Comparison of ENCODE assay signal across 18 cellular contexts in genomic region chr1:11502516-11502915, GRCh38. TPM values are rescaled to one million over a fixed set of nuclear protein-coding genes. Genes with fewer than 3 reads are reported as not detected.
DNase-seq lines count a peak whose midpoint lies in the region; ATAC-seq and TF ChIP-seq lines count a peak whose summit lies in the region.
"Had no signal": no experiment of that assay in that cellular context is flagged by ENCODE, and none has a peak within 500 bp of the region (broad histone marks: within the 10 kb centered on the region; RNA-seq: fewer than 3 reads in every experiment).

No MANE protein-coding gene starts in this region.

- BruUV-seq in mammary epithelial cell (replicated peaks; lab: Mats Ljungman, UMichigan), result no TSS peak

- H3K9ac ChIP-seq in neuronal stem cell (ENCODE audit: low read depth, low read length, poor library complexity) (no peak overlapping the region), mammary epithelial cell (ENCODE audit: insufficient read depth, low read length) (no peak overlapping the region)
- H3K9ac ChIP-seq: BLaER1, GM23248 had no signal

- H3K36me3 Mint-ChIP-seq in activated T-cell treated with anti-CD3 and anti-CD28 coated beads, Interleukin-2, amount 50 U/mL, for 24 hours (ENCODE audit: low read depth), result peaks cover 9% of the 10 kb centered on the region
- peaks cover 9 to 18% of the 10 kb centered on the region in 2 donors for H3K36me3 Mint-ChIP-seq in activated T-cell treated with anti-CD3 and anti-CD28 coated beads, Interleukin-2, amount 50 U/mL, for 72 hours (ENCODE audit: insufficient read depth in 2 of 2)
- H3K36me3 Mint-ChIP-seq in WTC11, result peaks cover 55% of the 10 kb centered on the region

- no peak overlapping the region for H2BK15ac ChIP-seq in neuronal stem cell (ENCODE audit: low read length)

- H3K27me3 Mint-ChIP-seq in activated T-cell treated with anti-CD3 and anti-CD28 coated beads, Interleukin-2, amount 50 U/mL, for 24 hours, result peaks cover 31% of the 10 kb centered on the region
- peaks cover 27% of the 10 kb centered on the region for H3K27me3 Mint-ChIP-seq in activated T-cell treated with anti-CD3 and anti-CD28 coated beads, Interleukin-2, amount 50 U/mL, for 72 hours (ENCODE audit: low read depth)
- H3K27me3 Mint-ChIP-seq in WTC11 (ENCODE audit: low read depth), result peaks cover 7% of the 10 kb centered on the region; the same call in 1 of the 2 replicates

- peak; percentile 15 for DNase-seq in activated T-cell treated with anti-CD3 and anti-CD28 coated beads, Interleukin-2, amount 50 U/mL, for 24 hours
- no peak for DNase-seq in activated T-cell treated with anti-CD3 and anti-CD28 coated beads, Interleukin-2, amount 50 U/mL, for 72 hours
- peak; percentile 5 for DNase-seq in WTC11 (ENCODE audit: low spot score)
- no peak for DNase-seq in neuronal stem cell (ENCODE audit: low spot score)
- DNase-seq in sigmoid colon, result peak; percentile 34
- no peak for DNase-seq in mammary epithelial cell
- DNase-seq in HUDEP-2 (lab: John Stamatoyannopoulos, UW; ENCODE audit: unreplicated experiment in 76 of 76), result no peak
- DNase-seq: 8988T; Calu3; CD8-positive, alpha-beta T cell; DMS79 treated with DMSO at 0.1 percent for 48 hours; GF-D8; GM23248; IMR-90 had no signal

- no peaks in the 10 kb centered on the region for H3K4me1 Mint-ChIP-seq in activated T-cell treated with anti-CD3 and anti-CD28 coated beads, Interleukin-2, amount 50 U/mL, for 24 hours (ENCODE audit: low read depth)
- H3K4me1 Mint-ChIP-seq in activated T-cell treated with anti-CD3 and anti-CD28 coated beads, Interleukin-2, amount 50 U/mL, for 72 hours (ENCODE audit: low read depth), result no peaks in the 10 kb centered on the region
- H3K4me1 Mint-ChIP-seq in WTC11, result peaks cover 33% of the 10 kb centered on the region

- dilution Hi-C loops in mammary epithelial cell (cut with HindIII; ENCODE audit: low sequenced_read_pairs), result no loop called here

- H3K4me1 ChIP-seq in neuronal stem cell (ENCODE audit: control insufficient read depth in 2 of 2, insufficient read depth in 1 of 2, low read depth in 1 of 2, low read length in 2 of 2) (peaks cover 12 to 27% of the 10 kb centered on the region in 2 donors), sigmoid colon (no peaks in the 10 kb centered on the region), mammary epithelial cell (ENCODE audit: insufficient read depth, low read length) (no peaks in the 10 kb centered on the region)
- H3K4me1 ChIP-seq: BLaER1, HAP-1 had no signal

- intact Hi-C loops in sigmoid colon (cut with DNase I), result no loop called here
- intact Hi-C loops in mammary epithelial cell (cut with micrococcal nuclease), result no loop called here

- ATAC-seq in activated T-cell treated with anti-CD3 and anti-CD28 coated beads, Interleukin-2, amount 50 U/mL, for 72 hours (replicated peaks in 1 of 2), result no peak
- ATAC-seq in WTC11 (no peak), GM21526 (IDR thresholded peaks at IDR 0.05; ENCODE audit: low FRiP score, unreplicated experiment) (no peak)
- ATAC-seq: CD8-positive, alpha-beta T cell had no signal

- no peak overlapping the region for H3K27ac Mint-ChIP-seq in activated T-cell treated with anti-CD3 and anti-CD28 coated beads, Interleukin-2, amount 50 U/mL, for 24 hours
- H3K27ac Mint-ChIP-seq in activated T-cell treated with anti-CD3 and anti-CD28 coated beads, Interleukin-2, amount 50 U/mL, for 72 hours, result no peak overlapping the region
- no peak overlapping the region for H3K27ac Mint-ChIP-seq in WTC11
- H3K27ac Mint-ChIP-seq: CD8-positive, alpha-beta T cell had no signal

- TF ChIP-seq EP300 in sigmoid colon (IDR thresholded peaks at IDR 0.05), result no peak

- H3K23ac ChIP-seq in neuronal stem cell (ENCODE audit: low read depth, low read length, poor library complexity), result no peak overlapping the region

- no peak overlapping the region for H2BK120ac ChIP-seq in neuronal stem cell (ENCODE audit: low read depth, low read length)

- TF ChIP-seq CTCF in WTC11 (IDR thresholded peaks at IDR 0.05), result no peak
- no peak for TF ChIP-seq CTCF in sigmoid colon (IDR thresholded peaks at IDR 0.05)
- TF ChIP-seq CTCF in mammary epithelial cell (conservative IDR thresholded peaks at IDR 0.05 in 1 of 2, IDR thresholded peaks at IDR 0.05 in 1 of 2; ENCODE audit: extremely low read depth in 1 of 2, insufficient read depth in 1 of 2, low read depth in 1 of 2, low read length in 2 of 2), result no peak

- H2BK12ac ChIP-seq in neuronal stem cell (ENCODE audit: low read length), result peak overlapping the region; percentile 36

- H2BK5ac ChIP-seq in neuronal stem cell (ENCODE audit: low read length), result peak overlapping the region; percentile 71

- peak overlapping the region; percentile 97 for H2AK5ac ChIP-seq in neuronal stem cell (ENCODE audit: low read depth, low read length)

- WGBS in neuronal stem cell (ENCODE audit: extremely low coverage in 2 of 2, insufficient read length in 2 of 2, insufficient replicate concordance in 1 of 2), 2 donors, result no CpG with 5 or more reads among the region's 5 CpGs
- WGBS in sigmoid colon, 2 donors, result 84 to 94% methylated on average over 5 of the region's 5 CpGs
- 80% methylated on average over 5 of the region's 5 CpGs for WGBS in mammary epithelial cell (ENCODE audit: low coverage, missing lambda C conversion rate)

- H3K14ac ChIP-seq in neuronal stem cell (ENCODE audit: low read length), result no peak overlapping the region

- H3K36me3 ChIP-seq in neuronal stem cell (replicated peaks in 1 of 2; ENCODE audit: control insufficient read depth in 2 of 2, insufficient read depth in 2 of 2, low read length in 2 of 2) (peaks cover 0 to 12% of the 10 kb centered on the region in 2 donors), sigmoid colon (no peaks in the 10 kb centered on the region), mammary epithelial cell (ENCODE audit: insufficient read depth, low read length) (no peaks in the 10 kb centered on the region)
- H3K36me3 ChIP-seq: HAP-1 had no signal

- POLR2A ChIA-PET in WTC11 (lab: Charles Lee), result no interaction called here

- H3K79me1 ChIP-seq in neuronal stem cell (ENCODE audit: low read depth, low read length), result no peaks in the 10 kb centered on the region

- H4K8ac ChIP-seq in neuronal stem cell (ENCODE audit: low read depth, low read length), result no peak overlapping the region

- H3K4me2 ChIP-seq in neuronal stem cell (ENCODE audit: insufficient read depth, low read length, poor library complexity, severe bottlenecking) (no peak overlapping the region), mammary epithelial cell (ENCODE audit: insufficient read depth, low read depth, low read length) (no peak overlapping the region)
- H3K4me2 ChIP-seq: BLaER1 had no signal

- in situ Hi-C loops in mammary epithelial cell (cut with MboI; ENCODE audit: low sequenced_read_pairs in 2 of 2), result no loop called here

- H4K91ac ChIP-seq in neuronal stem cell (ENCODE audit: low read depth, low read length, poor library complexity), result no peak overlapping the region

- H3K4ac ChIP-seq in neuronal stem cell (ENCODE audit: low read length), result no peak overlapping the region

- H3K9me3 ChIP-seq in neuronal stem cell (replicated peaks in 1 of 2; ENCODE audit: control insufficient read depth in 2 of 2, insufficient read depth in 1 of 2, low read depth in 1 of 2, low read length in 2 of 2) (peaks cover 21 to 37% of the 10 kb centered on the region in 2 donors), sigmoid colon (peaks cover 0 to 25% (median 20%) of the 10 kb centered on the region in 4 donors), mammary epithelial cell (replicated peaks; ENCODE audit: insufficient read depth, low read length) (peaks cover 33% of the 10 kb centered on the region)
- H3K9me3 ChIP-seq: HAP-1 had no signal

- H3K79me2 ChIP-seq in mammary epithelial cell (ENCODE audit: insufficient read depth, low read length), result no peaks in the 10 kb centered on the region

- no peak for TF ChIP-seq POLR2A in sigmoid colon (IDR thresholded peaks at IDR 0.05)

- H3K9me3 Mint-ChIP-seq in activated T-cell treated with anti-CD3 and anti-CD28 coated beads, Interleukin-2, amount 50 U/mL, for 24 hours, result peaks cover 45% of the 10 kb centered on the region
- peaks cover 14 to 17% of the 10 kb centered on the region in 2 donors for H3K9me3 Mint-ChIP-seq in activated T-cell treated with anti-CD3 and anti-CD28 coated beads, Interleukin-2, amount 50 U/mL, for 72 hours
- H3K9me3 Mint-ChIP-seq in WTC11, result peaks cover 50% of the 10 kb centered on the region

- H3K18ac ChIP-seq in neuronal stem cell (ENCODE audit: low read length), result peak overlapping the region; percentile 33

- H4K20me1 ChIP-seq in mammary epithelial cell (ENCODE audit: insufficient read depth, low read length), result no peaks in the 10 kb centered on the region
- H4K20me1 ChIP-seq: BLaER1 had no signal

- H2AFZ ChIP-seq in neuronal stem cell (ENCODE audit: low read length), result no peak overlapping the region
- no peak overlapping the region for H2AFZ ChIP-seq in mammary epithelial cell (ENCODE audit: low read depth, low read length)
- H2AFZ ChIP-seq: GM23248 had no signal

- H3K27ac ChIP-seq in neuronal stem cell (replicated peaks; ENCODE audit: low read length), result no peak overlapping the region
- no peak overlapping the region for H3K27ac ChIP-seq in sigmoid colon
- H3K27ac ChIP-seq in mammary epithelial cell (ENCODE audit: insufficient read depth, low read depth, low read length), result no peak overlapping the region
- H3K27ac ChIP-seq: BLaER1, GM23248, HL-60 had no signal

- H3K27me3 ChIP-seq in neuronal stem cell (ENCODE audit: control insufficient read depth in 3 of 3, insufficient read depth in 3 of 3, low read depth in 1 of 3, low read length in 3 of 3) (no peaks in the 10 kb centered on the region), sigmoid colon (peaks cover 0 to 48% (median 31%) of the 10 kb centered on the region in 3 donors), mammary epithelial cell (ENCODE audit: insufficient read depth, low read length) (no peaks in the 10 kb centered on the region)
- H3K27me3 ChIP-seq: BLaER1 had no signal

- H3K4me3 ChIP-seq in neuronal stem cell (ENCODE audit: low read length in 2 of 2) (no peak overlapping the region), sigmoid colon (no peak overlapping the region), mammary epithelial cell (replicated peaks in 1 of 3; ENCODE audit: insufficient read depth in 1 of 3, low read depth in 2 of 3, low read length in 3 of 3) (no peak overlapping the region)
- H3K4me3 ChIP-seq: BLaER1, GM23248, HAP-1 had no signal

- CTCF ChIA-PET in WTC11 (lab: Charles Lee), result no interaction called here
- CTCF ChIA-PET in mammary epithelial cell (lab: Charles Lee; ENCODE audit: low non-redundant PET), result no interaction called here

- no peak overlapping the region for H3K4me3 Mint-ChIP-seq in activated T-cell treated with anti-CD3 and anti-CD28 coated beads, Interleukin-2, amount 50 U/mL, for 24 hours
- no peak overlapping the region for H3K4me3 Mint-ChIP-seq in activated T-cell treated with anti-CD3 and anti-CD28 coated beads, Interleukin-2, amount 50 U/mL, for 72 hours
- H3K4me3 Mint-ChIP-seq in WTC11, result no peak overlapping the region
- H3K4me3 Mint-ChIP-seq: CD8-positive, alpha-beta T cell had no signal

RNA-seq across cellular contexts. Expression of gene DISP3, which starts 23.6 kb away (rescaled TPM):
- total RNA-seq in activated T-cell treated with anti-CD3 and anti-CD28 coated beads, Interleukin-2, amount 50 U/mL, for 72 hours, result under 1 TPM; 0.42 to 0.46 TPM
- total RNA-seq in WTC11 (2021) (5.9 to 6.1 TPM (median 6.0 TPM) in 3 replicates), sigmoid colon (under 1 TPM in 2 of 4 donors, not detected in 2; under 0.01 to 0.28 TPM), mammary epithelial cell (under 1 TPM; under 0.01 to 0.14 TPM)
- 1.1 TPM for polyA plus RNA-seq in neuronal stem cell (2013, experiment 1 of 2)
- polyA plus RNA-seq in neuronal stem cell (2013, experiment 2 of 2), result 1.3 TPM
- polyA plus RNA-seq in sigmoid colon (under 1 TPM in 1 of 3 donors, not detected in 2; 0.16 TPM), mammary epithelial cell (0.01 TPM)
- polyA minus RNA-seq in mammary epithelial cell, result not detected
- total RNA-seq: GM23248, IMR-90 had no signal
- polyA plus RNA-seq: GM23248 had no signal

Comparison
In these comparisons a context has a peak if more than half of its experiments do, and no peak if none do; other contexts are left out.
1. DNase-seq: peak in activated T-cell treated with anti-CD3 and anti-CD28 coated beads, Interleukin-2, amount 50 U/mL, for 24 hours (single experiment), WTC11 (single experiment) and sigmoid colon (single experiment); none in activated T-cell treated with anti-CD3 and anti-CD28 coated beads, Interleukin-2, amount 50 U/mL, for 72 hours (0 of 2), neuronal stem cell (single experiment), mammary epithelial cell (single experiment) and HUDEP-2 (0 of 76).